ENCODE assay signal across 1 cellular context in the genomic region with DNA sequence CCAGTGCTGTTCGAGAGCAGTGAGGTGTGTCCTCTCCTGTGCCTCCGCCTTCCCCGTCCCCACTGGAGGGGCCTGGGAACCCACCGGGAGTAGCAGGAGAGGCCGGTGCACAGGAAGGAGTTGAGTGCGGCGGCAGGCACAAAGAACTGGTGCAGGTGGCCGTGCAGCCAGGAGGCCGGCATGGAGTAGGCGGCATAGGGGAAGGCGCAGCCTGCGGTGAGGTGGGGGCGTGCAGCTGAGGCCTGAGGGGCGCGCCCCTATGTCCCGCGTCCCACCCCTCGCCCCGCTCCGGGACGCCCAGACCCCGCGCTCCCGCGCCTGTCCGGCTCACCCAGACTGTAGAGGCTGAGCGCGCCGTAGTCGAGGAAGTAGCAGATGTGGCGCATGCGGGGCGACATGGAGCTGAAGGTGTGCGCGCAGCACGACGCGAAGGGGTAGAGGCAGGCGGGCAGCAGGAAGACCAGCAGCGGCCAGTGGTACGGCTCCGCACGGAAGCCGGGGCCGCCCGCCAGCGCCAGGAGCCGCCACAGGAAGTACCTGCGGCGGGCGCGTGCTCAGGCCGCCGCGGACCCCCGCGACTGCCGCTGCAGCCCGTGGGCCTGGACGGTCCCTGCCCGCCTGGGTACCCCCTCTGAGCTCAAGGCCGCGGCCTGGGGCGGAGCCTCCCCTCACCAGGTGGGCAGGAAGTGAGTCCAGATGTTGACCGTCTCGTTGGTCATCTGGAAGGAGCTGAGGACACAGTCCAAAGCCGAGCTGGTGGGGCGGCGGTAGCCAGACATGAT.
TF ChIP-seq lines count a peak whose summit lies in the region.

No MANE protein-coding gene starts in this region.

TF ChIP-seq in HepG2, 621 proteins besides CTCF, POLR2A, EP300 and RAD21 (continued from another document):
- TF ChIP-seq, protein P1, sequence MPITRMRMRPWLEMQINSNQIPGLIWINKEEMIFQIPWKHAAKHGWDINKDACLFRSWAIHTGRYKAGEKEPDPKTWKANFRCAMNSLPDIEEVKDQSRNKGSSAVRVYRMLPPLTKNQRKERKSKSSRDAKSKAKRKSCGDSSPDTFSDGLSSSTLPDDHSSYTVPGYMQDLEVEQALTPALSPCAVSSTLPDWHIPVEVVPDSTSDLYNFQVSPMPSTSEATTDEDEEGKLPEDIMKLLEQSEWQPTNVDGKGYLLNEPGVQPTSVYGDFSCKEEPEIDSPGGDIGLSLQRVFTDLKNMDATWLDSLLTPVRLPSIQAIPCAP (CRISPR knock-in tag; IDR thresholded peaks at IDR 0.05; ENCODE audit: low read depth): 0 out of 2 replicates have a peak, but pooled peaks have one; percentile 61
- TF ChIP-seq, protein P2, sequence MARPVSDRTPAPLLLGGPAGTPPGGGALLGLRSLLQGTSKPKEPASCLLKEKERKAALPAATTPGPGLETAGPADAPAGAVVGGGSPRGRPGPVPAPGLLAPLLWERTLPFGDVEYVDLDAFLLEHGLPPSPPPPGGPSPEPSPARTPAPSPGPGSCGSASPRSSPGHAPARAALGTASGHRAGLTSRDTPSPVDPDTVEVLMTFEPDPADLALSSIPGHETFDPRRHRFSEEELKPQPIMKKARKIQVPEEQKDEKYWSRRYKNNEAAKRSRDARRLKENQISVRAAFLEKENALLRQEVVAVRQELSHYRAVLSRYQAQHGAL (CRISPR knock-in tag; IDR thresholded peaks at IDR 0.05; ENCODE audit: not compliant biosample characterization): no peak
- peak; percentile 34; the same call in 1 of the 2 replicates for TF ChIP-seq ZNF160 (CRISPR knock-in tag; IDR thresholded peaks at IDR 0.05)
- TF ChIP-seq, protein P3, sequence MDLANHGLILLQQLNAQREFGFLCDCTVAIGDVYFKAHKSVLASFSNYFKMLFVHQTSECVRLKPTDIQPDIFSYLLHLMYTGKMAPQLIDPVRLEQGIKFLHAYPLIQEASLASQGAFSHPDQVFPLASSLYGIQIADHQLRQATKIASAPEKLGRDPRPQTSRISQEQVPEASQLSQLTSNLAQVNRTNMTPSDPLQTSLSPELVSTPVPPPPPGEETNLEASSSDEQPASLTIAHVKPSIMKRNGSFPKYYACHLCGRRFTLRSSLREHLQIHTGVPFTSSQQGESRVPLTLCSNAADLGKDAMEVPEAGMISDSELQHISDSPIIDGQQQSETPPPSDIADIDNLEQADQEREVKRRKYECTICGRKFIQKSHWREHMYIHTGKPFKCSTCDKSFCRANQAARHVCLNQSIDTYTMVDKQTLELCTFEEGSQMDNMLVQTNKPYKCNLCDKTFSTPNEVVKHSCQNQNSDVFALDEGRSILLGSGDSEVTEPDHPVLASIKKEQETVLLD (CRISPR knock-in tag; IDR thresholded peaks at IDR 0.05; ENCODE audit: low read depth): no peak
- TF ChIP-seq, protein P4, sequence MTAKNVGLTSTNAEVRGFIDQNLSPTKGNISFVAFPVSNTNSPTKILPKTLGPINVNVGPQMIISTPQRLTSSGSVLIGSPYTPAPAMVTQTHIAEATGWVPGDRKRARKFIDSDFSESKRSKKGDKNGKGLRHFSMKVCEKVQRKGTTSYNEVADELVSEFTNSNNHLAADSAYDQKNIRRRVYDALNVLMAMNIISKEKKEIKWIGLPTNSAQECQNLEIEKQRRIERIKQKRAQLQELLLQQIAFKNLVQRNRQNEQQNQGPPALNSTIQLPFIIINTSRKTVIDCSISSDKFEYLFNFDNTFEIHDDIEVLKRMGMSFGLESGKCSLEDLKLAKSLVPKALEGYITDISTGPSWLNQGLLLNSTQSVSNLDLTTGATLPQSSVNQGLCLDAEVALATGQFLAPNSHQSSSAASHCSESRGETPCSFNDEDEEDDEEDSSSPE (CRISPR knock-in tag; IDR thresholded peaks at IDR 0.05): peak; percentile 49; the same call in 1 of the 2 replicates
- TF ChIP-seq, protein P5, sequence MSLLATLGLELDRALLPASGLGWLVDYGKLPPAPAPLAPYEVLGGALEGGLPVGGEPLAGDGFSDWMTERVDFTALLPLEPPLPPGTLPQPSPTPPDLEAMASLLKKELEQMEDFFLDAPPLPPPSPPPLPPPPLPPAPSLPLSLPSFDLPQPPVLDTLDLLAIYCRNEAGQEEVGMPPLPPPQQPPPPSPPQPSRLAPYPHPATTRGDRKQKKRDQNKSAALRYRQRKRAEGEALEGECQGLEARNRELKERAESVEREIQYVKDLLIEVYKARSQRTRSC (CRISPR knock-in tag; IDR thresholded peaks at IDR 0.05; ENCODE audit: low read depth): 0 out of 2 replicates have a peak, but pooled peaks have one; percentile 55
- TF ChIP-seq ZC3H4 (CRISPR knock-in tag; IDR thresholded peaks at IDR 0.05; ENCODE audit: borderline replicate concordance): no peak
- TF ChIP-seq ZNF567 (CRISPR knock-in tag; IDR thresholded peaks at IDR 0.05; ENCODE audit: borderline replicate concordance): no peak
- peak; percentile 90 for TF ChIP-seq KDM2A (CRISPR knock-in tag; IDR thresholded peaks at IDR 0.05; ENCODE audit: borderline replicate concordance, low read depth)
- TF ChIP-seq ZNF839 (CRISPR knock-in tag; IDR thresholded peaks at IDR 0.05; ENCODE audit: borderline replicate concordance): no peak
- TF ChIP-seq, protein P6, sequence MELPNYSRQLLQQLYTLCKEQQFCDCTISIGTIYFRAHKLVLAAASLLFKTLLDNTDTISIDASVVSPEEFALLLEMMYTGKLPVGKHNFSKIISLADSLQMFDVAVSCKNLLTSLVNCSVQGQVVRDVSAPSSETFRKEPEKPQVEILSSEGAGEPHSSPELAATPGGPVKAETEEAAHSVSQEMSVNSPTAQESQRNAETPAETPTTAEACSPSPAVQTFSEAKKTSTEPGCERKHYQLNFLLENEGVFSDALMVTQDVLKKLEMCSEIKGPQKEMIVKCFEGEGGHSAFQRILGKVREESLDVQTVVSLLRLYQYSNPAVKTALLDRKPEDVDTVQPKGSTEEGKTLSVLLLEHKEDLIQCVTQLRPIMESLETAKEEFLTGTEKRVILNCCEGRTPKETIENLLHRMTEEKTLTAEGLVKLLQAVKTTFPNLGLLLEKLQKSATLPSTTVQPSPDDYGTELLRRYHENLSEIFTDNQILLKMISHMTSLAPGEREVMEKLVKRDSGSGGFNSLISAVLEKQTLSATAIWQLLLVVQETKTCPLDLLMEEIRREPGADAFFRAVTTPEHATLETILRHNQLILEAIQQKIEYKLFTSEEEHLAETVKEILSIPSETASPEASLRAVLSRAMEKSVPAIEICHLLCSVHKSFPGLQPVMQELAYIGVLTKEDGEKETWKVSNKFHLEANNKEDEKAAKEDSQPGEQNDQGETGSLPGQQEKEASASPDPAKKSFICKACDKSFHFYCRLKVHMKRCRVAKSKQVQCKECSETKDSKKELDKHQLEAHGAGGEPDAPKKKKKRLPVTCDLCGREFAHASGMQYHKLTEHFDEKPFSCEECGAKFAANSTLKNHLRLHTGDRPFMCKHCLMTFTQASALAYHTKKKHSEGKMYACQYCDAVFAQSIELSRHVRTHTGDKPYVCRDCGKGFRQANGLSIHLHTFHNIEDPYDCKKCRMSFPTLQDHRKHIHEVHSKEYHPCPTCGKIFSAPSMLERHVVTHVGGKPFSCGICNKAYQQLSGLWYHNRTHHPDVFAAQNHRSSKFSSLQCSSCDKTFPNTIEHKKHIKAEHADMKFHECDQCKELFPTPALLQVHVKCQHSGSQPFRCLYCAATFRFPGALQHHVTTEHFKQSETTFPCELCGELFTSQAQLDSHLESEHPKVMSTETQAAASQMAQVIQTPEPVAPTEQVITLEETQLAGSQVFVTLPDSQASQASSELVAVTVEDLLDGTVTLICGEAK (IDR thresholded peaks at IDR 0.05): no peak
- TF ChIP-seq, protein P6 (CRISPR knock-in tag; IDR thresholded peaks at IDR 0.05): peak; percentile 36; the same call in 1 of the 2 replicates
- 0 out of 2 replicates have a peak, but pooled peaks have one; percentile 71 for TF ChIP-seq ZNF326 (CRISPR knock-in tag; IDR thresholded peaks at IDR 0.05; ENCODE audit: borderline replicate concordance)
